ENCODE assay signal across 1 cellular context in genomic region chr1:214582289-214582891, GRCh38.
TF ChIP-seq lines count a peak whose summit lies in the region.

No MANE protein-coding gene starts in this region.

TF ChIP-seq in K562, 482 proteins besides CTCF, POLR2A, EP300 and RAD21:
- TF ChIP-seq XRCC3 (IDR thresholded peaks at IDR 0.05) (no peak), RFX1 (IDR thresholded peaks at IDR 0.05) (peak; percentile 38)
